In genomic region chr1:81848880-81849500, GRCh38 we compare ENCODE assay signal across 21 cellular contexts. TPM values are rescaled to one million over a fixed set of nuclear protein-coding genes. Genes with fewer than 3 reads are reported as not detected.
DNase-seq lines count a peak whose midpoint lies in the region; ATAC-seq, FAIRE-seq and TF ChIP-seq lines count a peak whose summit lies in the region.
"Had no signal": no experiment of that assay in that cellular context is flagged by ENCODE, and none has a peak within 500 bp of the region (broad histone marks: within the 10 kb centered on the region; RNA-seq: fewer than 3 reads in every experiment).

No MANE protein-coding gene starts in this region.

- H3K79me2 ChIP-seq in H9 (ENCODE audit: insufficient read depth, low read length) (peaks cover 5% of the 10 kb centered on the region; the same call in 1 of the 2 replicates), HepG2 (ENCODE audit: insufficient read depth, low read length) (peaks cover 3% of the 10 kb centered on the region)

- no peak overlapping the region for H2BK12ac ChIP-seq in H9 (ENCODE audit: insufficient read length, low read depth, low read length)

- H3K4me2 ChIP-seq in H9 (ENCODE audit: insufficient read depth, insufficient read length, low read length), result no peak overlapping the region
- no peak overlapping the region for H3K4me2 ChIP-seq in HepG2 (ENCODE audit: low read depth, low read length)

- H3K9me3 ChIP-seq in H9 (ENCODE audit: control insufficient read depth, low read depth, low read length) (no peaks in the 10 kb centered on the region), HepG2 (ENCODE audit: low read length) (no peaks in the 10 kb centered on the region)
- H3K9me3 ChIP-seq: colonic mucosa, left ventricle myocardium inferior, pancreas, suprapubic skin had no signal

- no peak overlapping the region for H3K4me3 ChIP-seq in HepG2 (replicated peaks in 1 of 3; ENCODE audit: insufficient read depth in 1 of 3, low read depth in 2 of 3, low read length in 3 of 3)
- H3K4me3 ChIP-seq: colonic mucosa, left ventricle myocardium inferior, pancreas, suprapubic skin had no signal

- H2BK5ac ChIP-seq in H9 (ENCODE audit: insufficient read length, low read length), result no peak overlapping the region

- no peaks in the 10 kb centered on the region for H4K20me1 ChIP-seq in H9 (ENCODE audit: control insufficient read depth, insufficient read depth, insufficient read length)
- H4K20me1 ChIP-seq in HepG2 (ENCODE audit: insufficient read depth, low read length), result peaks cover 4% of the 10 kb centered on the region; the same call in 1 of the 2 replicates

- 0 out of 5 replicates have a peak overlapping the region, but pooled peaks of 1 of the 2 experiments have one; percentile 14 for H3K4me3 Mint-ChIP-seq in H9
- H3K4me3 Mint-ChIP-seq: activated CD4-positive, alpha-beta T cell treated with anti-CD3 and anti-CD28 coated beads for 36 hours had no signal

- H4K91ac ChIP-seq in H9 (ENCODE audit: insufficient read length, low read depth, low read length), result no peak overlapping the region

- H3K9me3 Mint-ChIP-seq in H9, result no peaks in the 10 kb centered on the region

- no peak overlapping the region for H3K4ac ChIP-seq in H9 (ENCODE audit: low read depth, low read length)

- no TSS peak for BruUV-seq in HepG2 (replicated peaks; lab: Mats Ljungman, UMichigan)

- peaks cover 0 to 15% (median 11%) of the 10 kb centered on the region in 3 experiments; a peak in 5 of 7 replicates for H3K36me3 Mint-ChIP-seq in H9 (ENCODE audit: insufficient read depth in 1 of 3, low read depth in 3 of 3)

- no peak overlapping the region for H2BK20ac ChIP-seq in H9 (ENCODE audit: low read depth, low read length, poor library complexity, severe bottlenecking)

- H2BK15ac ChIP-seq in H9 (ENCODE audit: low read depth, low read length), result no peak overlapping the region

- no peak overlapping the region for H3K9ac ChIP-seq in H9 (ENCODE audit: extremely low read depth, insufficient read length, low read length)
- no peak overlapping the region for H3K9ac ChIP-seq in HepG2 (ENCODE audit: insufficient read depth, low read depth, low read length)

- H3K4me1 ChIP-seq in H9 (ENCODE audit: insufficient read depth, low read length), result peaks cover 5% of the 10 kb centered on the region; the same call in 1 of the 2 replicates
- H3K4me1 ChIP-seq in HepG2 (ENCODE audit: insufficient read depth, low read length), result peaks cover 24% of the 10 kb centered on the region
- H3K4me1 ChIP-seq: colonic mucosa, suprapubic skin had no signal

- TF ChIP-seq POLR2A in HepG2 (IDR thresholded peaks at IDR 0.05; ENCODE audit: insufficient read depth in 1 of 2, low read depth in 2 of 2, low read length in 2 of 2), result no peak

- H2AK5ac ChIP-seq in H9 (ENCODE audit: insufficient read length, low read length), result no peak overlapping the region

- intact Hi-C loops in HepG2 (cut with micrococcal nuclease; ENCODE audit: unreplicated experiment), result no loop called here

- H2AFZ ChIP-seq in H9 (ENCODE audit: low read length), result no peak overlapping the region
- no peak overlapping the region for H2AFZ ChIP-seq in HepG2 (ENCODE audit: low read length)

- peak in 1 of 2 experiments; percentile 75; a peak in 2 of 4 replicates for TF ChIP-seq EP300 in HepG2 (IDR thresholded peaks at IDR 0.05; ENCODE audit: low read depth in 2 of 2, low read length in 2 of 2)
- peak; percentile 78; the same call in 1 of the 2 replicates for TF ChIP-seq EP300 in HepG2 (CRISPR knock-in tag; IDR thresholded peaks at IDR 0.05; ENCODE audit: borderline replicate concordance)

- no peak overlapping the region for H3K23ac ChIP-seq in H9 (ENCODE audit: insufficient read length, low read depth, low read length)

- no peaks in the 10 kb centered on the region for H3K23me2 ChIP-seq in H9 (ENCODE audit: insufficient read length, low read depth, low read length, poor library complexity, severe bottlenecking)

- no peak overlapping the region for H4K8ac ChIP-seq in H9 (replicated peaks; ENCODE audit: insufficient read length, low read depth, low read length)

- in situ Hi-C loops in HepG2 (cut with HindIII; ENCODE audit: extremely low pct_ligation_motif_present, low pct_unique_long_range_greater_than_20kb), result no loop called here

- no CpG with 5 or more reads among the region's 3 CpGs for WGBS in H9 (ENCODE audit: extremely low coverage, insufficient read length, low lambda C conversion rate)
- WGBS in HepG2 (ENCODE audit: low lambda C conversion rate), result 46% methylated on average over 3 of the region's 3 CpGs

- H3K27ac ChIP-seq in H9 (ENCODE audit: insufficient read length, low read depth, low read length) (no peak overlapping the region), HepG2 (ENCODE audit: extremely low read length, insufficient read depth, low read length) (peak overlapping the region; percentile 37)
- H3K27ac ChIP-seq: colonic mucosa, left ventricle myocardium inferior, pancreas, suprapubic skin had no signal

- no peak overlapping the region for H3T11ph ChIP-seq in H9 (ENCODE audit: low read length)

- H3K36me3 ChIP-seq in HepG2 (replicated peaks in 1 of 2; ENCODE audit: control insufficient read depth in 1 of 2, insufficient read depth in 2 of 2, low read length in 2 of 2), result no peaks in the 10 kb centered on the region
- H3K36me3 ChIP-seq: colonic mucosa, pancreas, suprapubic skin had no signal

- CTCF ChIA-PET in HepG2 (lab: Yijun Ruan, JAX; ENCODE audit: low intra/inter-chr PET ratio, low total read pairs), result no interaction called here

- no peak for TF ChIP-seq CTCF in H9 (conservative IDR thresholded peaks at IDR 0.05)
- TF ChIP-seq CTCF in HepG2 (CRISPR knock-in tag; IDR thresholded peaks at IDR 0.05), result no peak

- no peak overlapping the region for H3K18ac ChIP-seq in H9 (ENCODE audit: insufficient read length, low read depth, low read length)

- no peaks in the 10 kb centered on the region for H3K27me3 Mint-ChIP-seq in H9 (ENCODE audit: low read depth)
- H3K27me3 Mint-ChIP-seq: activated CD4-positive, alpha-beta T cell treated with anti-CD3 and anti-CD28 coated beads for 36 hours had no signal

- H3K56ac ChIP-seq in H9 (ENCODE audit: insufficient read length, low read depth, low read length), result no peak overlapping the region

- no peak overlapping the region for H2BK120ac ChIP-seq in H9 (ENCODE audit: low read depth, low read length, poor library complexity, severe bottlenecking)

- no peak for TF ChIP-seq RAD21 in HepG2 (CRISPR knock-in tag; IDR thresholded peaks at IDR 0.05)

- POLR2A ChIA-PET in HepG2 (lab: Yijun Ruan, JAX), result interaction anchor here (1.6 kb wide), 1 partner anchor 47 kb away, joined by 3 read pairs; no protein-coding TSS in a partner anchor

- H3K14ac ChIP-seq in H9 (ENCODE audit: insufficient read depth, low read length), result no peak overlapping the region

- H3K27me3 ChIP-seq in H9 (ENCODE audit: insufficient read depth, low read length) (no peaks in the 10 kb centered on the region), HepG2 (ENCODE audit: control insufficient read depth in 1 of 2, insufficient read depth in 2 of 2, low read length in 2 of 2) (no peaks in the 10 kb centered on the region; a peak in 1 of 5 replicates)
- H3K27me3 ChIP-seq: colonic mucosa, pancreas, suprapubic skin had no signal

- FAIRE-seq in HepG2 (lab: Jason Lieb, UNC), result no peak

- H4K5ac ChIP-seq in H9 (ENCODE audit: insufficient read length, low read depth, low read length), result no peak overlapping the region

- peak overlapping the region; percentile 50 to 92 (median 78); a peak in 5 of 7 replicates for H3K27ac Mint-ChIP-seq in H9
- H3K27ac Mint-ChIP-seq: activated CD4-positive, alpha-beta T cell treated with anti-CD3 and anti-CD28 coated beads for 36 hours had no signal

- H3K4me1 Mint-ChIP-seq in H9, result peaks cover 47 to 54% of the 10 kb centered on the region in 2 experiments
- H3K4me1 Mint-ChIP-seq: activated CD4-positive, alpha-beta T cell treated with anti-CD3 and anti-CD28 coated beads for 36 hours had no signal

- peak; percentile 96 for ATAC-seq in HepG2
- ATAC-seq: activated CD4-positive, alpha-beta T cell treated with anti-CD3 and anti-CD28 coated beads for 36 hours had no signal

- H3K79me1 ChIP-seq in H9 (ENCODE audit: insufficient read depth, low read depth, low read length, poor library complexity, severe bottlenecking), result peaks cover 2% of the 10 kb centered on the region

- no peak for DNase-seq in H9
- peak; percentile 67 for DNase-seq in NCI-H146 (lab: John Stamatoyannopoulos, UW)
- peak; percentile 82 for DNase-seq in NCI-H774 (lab: John Stamatoyannopoulos, UW)
- DNase-seq in HepG2 (ENCODE audit: low spot score), result peak; percentile 82
- DNase-seq in NK-92 (lab: John Stamatoyannopoulos, UW; ENCODE audit: unreplicated experiment), result no peak
- DNase-seq in NCI-H187 (lab: John Stamatoyannopoulos, UW), result no peak
- no peak for DNase-seq in NCI-H446 (lab: John Stamatoyannopoulos, UW)
- no peak for DNase-seq in NCI-H2171 (lab: John Stamatoyannopoulos, UW)
- DNase-seq: activated CD4-positive, alpha-beta T cell treated with anti-CD3 and anti-CD28 coated beads for 36 hours; activated CD8-positive, alpha-beta memory T cell treated with anti-CD3 and anti-CD28 coated beads, Interleukin-2, amount 50 U/mL, for 4 hours; activated naive CD4-positive, alpha-beta T cell treated with Interleukin-2 at 50 U/mL for 16 hours; aorta; colonic mucosa; foreskin melanocyte; Kasumi-1; left ventricle myocardium inferior; NCI-H2107; pancreas; SHP77 treated with DMSO at 0.1 percent for 48 hours; stimulated activated CD4-positive, alpha-beta T cell treated with anti-CD3 and anti-CD28 coated beads, Interleukin-2, amount 100 ng/mL, for 48 hours had no signal

RNA-seq across cellular contexts. Expression of gene ADGRL2, which starts 48.3 kb away (rescaled TPM):
- total RNA-seq in H9 (2021), result 119 TPM in 2 replicates
- total RNA-seq in HepG2 (2016; rRNA removed; fragmentation: Illumina TruSeq; extraction: Trizol), result 14.5 and 15.3 TPM in 2 replicates
- 2.2 and 2.8 TPM in 2 replicates for total RNA-seq in HepG2 (2016; cell fraction: cytosol; rRNA removed; fragmentation: Illumina TruSeq; extraction: Trizol; ENCODE audit: low read depth)
- total RNA-seq in HepG2 (2016; cell fraction: insoluble cytoplasmic fraction; rRNA removed; fragmentation: Illumina TruSeq; extraction: Trizol), result 12.1 and 14.0 TPM in 2 replicates
- 6.3 and 8.1 TPM in 2 replicates for total RNA-seq in HepG2 (2016; cell fraction: membrane; rRNA removed; fragmentation: Illumina TruSeq; extraction: Trizol)
- total RNA-seq in HepG2 (2016; cell fraction: nucleus; rRNA removed; fragmentation: Illumina TruSeq; extraction: Trizol), result 24.7 TPM in 2 replicates
- polyA plus RNA-seq in HepG2 (2011; rRNA removed), result 31.6 and 38.5 TPM in 2 replicates
- 13.1 and 16.5 TPM in 2 replicates for polyA plus RNA-seq in HepG2 (2011; cell fraction: cytosol; rRNA removed)
- polyA plus RNA-seq in HepG2 (2011; cell fraction: nucleus; rRNA removed), result 24.9 and 42.3 TPM in 2 replicates
- 15.8 and 17.3 TPM in 2 replicates for polyA plus RNA-seq in HepG2 (2012)
- polyA plus RNA-seq in HepG2 (2016; cell fraction: cytosol; fragmentation: Illumina TruSeq; extraction: Trizol; ENCODE audit: low read depth), result 0.76 and 0.86 TPM in 2 replicates
- polyA plus RNA-seq in HepG2 (2016; cell fraction: insoluble cytoplasmic fraction; fragmentation: Illumina TruSeq; extraction: Trizol; ENCODE audit: low read depth), result 9.3 and 11.0 TPM in 2 replicates
- polyA plus RNA-seq in HepG2 (2016; cell fraction: membrane; fragmentation: Illumina TruSeq; extraction: Trizol; ENCODE audit: low read depth), result 3.0 and 3.2 TPM in 2 replicates
- polyA plus RNA-seq in HepG2 (2016; cell fraction: nucleus; fragmentation: Illumina TruSeq; extraction: Trizol; ENCODE audit: insufficient read depth, low read depth), result 20.1 and 21.6 TPM in 2 replicates
- polyA minus RNA-seq in HepG2 (2011; rRNA and poly(A)+ RNA removed; ENCODE audit: low replicate concordance), result 32.9 TPM in 1 of 2 replicates, not detected in the other
- polyA minus RNA-seq in HepG2 (2011; cell fraction: cytosol; rRNA and poly(A)+ RNA removed), result 27.5 and 29.9 TPM in 2 replicates
- 95.0 and 96.0 TPM in 2 replicates for polyA minus RNA-seq in HepG2 (2011; cell fraction: nucleus; rRNA and poly(A)+ RNA removed)
- total RNA-seq: activated CD4-positive, alpha-beta T cell treated with anti-CD3 and anti-CD28 coated beads for 36 hours had no signal

Comparison
In these comparisons a context has a peak if more than half of its experiments do, and no peak if none do; other contexts are left out.
1. DNase-seq: peak in NCI-H146 (single experiment), NCI-H774 (single experiment) and HepG2 (single experiment); none in H9 (single experiment), NK-92 (single experiment), NCI-H187 (0 of 2), NCI-H446 (0 of 2) and NCI-H2171 (single experiment).